ENCODE assay signal across 1 cellular context in the genomic region with DNA sequence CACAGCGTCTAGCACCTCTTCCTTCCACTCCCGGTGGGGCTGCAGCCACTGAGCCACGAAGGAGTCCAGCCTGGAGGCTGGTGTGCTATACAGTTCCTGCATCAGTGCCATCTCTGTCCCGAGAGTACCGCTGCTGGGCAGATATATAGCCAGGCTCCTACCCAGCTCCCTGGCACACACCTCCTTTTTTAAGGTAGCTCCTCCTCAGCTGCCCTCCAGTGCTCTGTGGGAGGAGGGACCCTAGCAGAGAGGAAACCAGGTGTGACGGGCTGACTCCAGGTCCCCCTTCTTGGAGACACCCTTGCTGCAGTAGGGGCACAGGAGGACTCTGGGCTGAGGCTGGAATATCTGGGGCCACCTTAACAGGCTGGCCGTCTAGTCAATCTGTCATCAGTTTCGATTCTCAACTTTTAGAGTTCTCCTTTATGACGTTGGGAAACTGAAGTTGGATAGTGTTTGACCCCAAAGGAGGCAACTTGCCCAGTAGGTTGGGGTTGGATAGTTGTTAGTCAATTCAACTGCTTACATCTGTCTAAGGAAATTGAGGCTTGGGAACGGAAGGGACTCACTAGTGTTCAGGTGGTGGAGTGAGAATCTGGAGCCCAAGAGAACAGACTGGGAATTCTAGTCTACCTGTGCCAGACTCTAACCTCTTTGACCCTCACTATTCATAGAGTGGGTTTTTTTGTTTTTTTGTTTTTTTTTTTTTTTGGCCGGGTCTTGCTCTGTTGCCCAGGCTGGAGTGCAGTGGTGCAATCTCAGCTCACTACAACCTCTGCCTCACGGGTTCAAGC.
TF ChIP-seq lines count a peak whose summit lies in the region.

A gene with protein sequence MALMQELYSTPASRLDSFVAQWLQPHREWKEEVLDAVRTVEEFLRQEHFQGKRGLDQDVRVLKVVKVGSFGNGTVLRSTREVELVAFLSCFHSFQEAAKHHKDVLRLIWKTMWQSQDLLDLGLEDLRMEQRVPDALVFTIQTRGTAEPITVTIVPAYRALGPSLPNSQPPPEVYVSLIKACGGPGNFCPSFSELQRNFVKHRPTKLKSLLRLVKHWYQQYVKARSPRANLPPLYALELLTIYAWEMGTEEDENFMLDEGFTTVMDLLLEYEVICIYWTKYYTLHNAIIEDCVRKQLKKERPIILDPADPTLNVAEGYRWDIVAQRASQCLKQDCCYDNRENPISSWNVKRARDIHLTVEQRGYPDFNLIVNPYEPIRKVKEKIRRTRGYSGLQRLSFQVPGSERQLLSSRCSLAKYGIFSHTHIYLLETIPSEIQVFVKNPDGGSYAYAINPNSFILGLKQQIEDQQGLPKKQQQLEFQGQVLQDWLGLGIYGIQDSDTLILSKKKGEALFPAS (minus strand): TSS at position 386 of the 794 bp plus-strand sequence. CDS start 275 bp downstream, at position 111.

TF ChIP-seq in WTC11, 78 proteins besides CTCF, POLR2A, EP300 and RAD21 (continued from another document):
- TF ChIP-seq ZNF532 (CRISPR knock-in tag; IDR thresholded peaks at IDR 0.05; ENCODE audit: borderline replicate concordance), result no peak
- no peak for TF ChIP-seq SMAD4 (CRISPR knock-in tag; IDR thresholded peaks at IDR 0.05)
- TF ChIP-seq CBFB (CRISPR knock-in tag; IDR thresholded peaks at IDR 0.05; ENCODE audit: low read depth), result no peak
- no peak for TF ChIP-seq ATF2 (CRISPR knock-in tag; IDR thresholded peaks at IDR 0.05; ENCODE audit: borderline replicate concordance, low read depth)
- no peak for TF ChIP-seq NFE2L1 (CRISPR knock-in tag; IDR thresholded peaks at IDR 0.05)
- no peak for TF ChIP-seq IRF2 (CRISPR knock-in tag; IDR thresholded peaks at IDR 0.05; ENCODE audit: borderline replicate concordance, low read depth)
